ENCODE assay signal across 1 cellular context in genomic region chr5:52997424-52997823, GRCh38.
TF ChIP-seq lines count a peak whose summit lies in the region.

No MANE protein-coding gene starts in this region.

TF ChIP-seq in HepG2, 621 proteins besides CTCF, POLR2A, EP300 and RAD21 (continued from another document and continues in another):
- TF ChIP-seq ZNF407 (CRISPR knock-in tag; IDR thresholded peaks at IDR 0.05; ENCODE audit: not compliant biosample characterization) (no peak), AHDC1 (CRISPR knock-in tag; IDR thresholded peaks at IDR 0.05; ENCODE audit: borderline replicate concordance) (peak; percentile 19; the same call in 1 of the 2 replicates), ZC3H4 (CRISPR knock-in tag; IDR thresholded peaks at IDR 0.05; ENCODE audit: borderline replicate concordance) (no peak), ZNF563 (CRISPR knock-in tag; IDR thresholded peaks at IDR 0.05) (no peak), CBFB (CRISPR knock-in tag; IDR thresholded peaks at IDR 0.05) (no peak), SIX4 (CRISPR knock-in tag; IDR thresholded peaks at IDR 0.05) (0 out of 2 replicates have a peak, but pooled peaks have one; percentile 36), SIN3A (IDR thresholded peaks at IDR 0.05; ENCODE audit: borderline replicate concordance, low read depth, low read length) (0 out of 2 replicates have a peak, but pooled peaks have one; percentile 62), RARA (CRISPR knock-in tag; IDR thresholded peaks at IDR 0.05) (peak; percentile 64), HDAC1 (CRISPR knock-in tag; IDR thresholded peaks at IDR 0.05) (peak; percentile 56), ZNF556 (CRISPR knock-in tag; IDR thresholded peaks at IDR 0.05; ENCODE audit: borderline replicate concordance) (no peak), ELF3 (CRISPR knock-in tag; IDR thresholded peaks at IDR 0.05) (0 out of 2 replicates have a peak, but pooled peaks have one; percentile 39), ARID4A (CRISPR knock-in tag; IDR thresholded peaks at IDR 0.05; ENCODE audit: borderline replicate concordance) (peak; percentile 20; the same call in 1 of the 2 replicates), GLI4 (CRISPR knock-in tag; IDR thresholded peaks at IDR 0.05; ENCODE audit: borderline replicate concordance) (no peak), ZNF770 (CRISPR knock-in tag; IDR thresholded peaks at IDR 0.05) (no peak), ZNF280D (CRISPR knock-in tag; IDR thresholded peaks at IDR 0.05) (no peak), ZGPAT (CRISPR knock-in tag; IDR thresholded peaks at IDR 0.05) (peak; percentile 54), RAD51 (IDR thresholded peaks at IDR 0.05; ENCODE audit: borderline replicate concordance) (no peak), ZNF567 (CRISPR knock-in tag; IDR thresholded peaks at IDR 0.05; ENCODE audit: borderline replicate concordance) (no peak), ZNF460 (CRISPR knock-in tag; IDR thresholded peaks at IDR 0.05; ENCODE audit: borderline replicate concordance) (no peak), CCAR2 (optimal IDR thresholded peaks at IDR 0.05; ENCODE audit: low read depth, low read length) (no peak), PHF8 (CRISPR knock-in tag; IDR thresholded peaks at IDR 0.05) (no peak), TRIM24 (CRISPR knock-in tag; IDR thresholded peaks at IDR 0.05) (no peak), XRCC5 (optimal IDR thresholded peaks at IDR 0.05; ENCODE audit: low read length) (no peak), ERF (CRISPR knock-in tag; IDR thresholded peaks at IDR 0.05) (peak; percentile 63; the same call in 1 of the 2 replicates), MYC (CRISPR knock-in tag; IDR thresholded peaks at IDR 0.05; ENCODE audit: borderline replicate concordance) (no peak), ZNF207 (IDR thresholded peaks at IDR 0.05; ENCODE audit: borderline replicate concordance) (no peak), DRAP1 (CRISPR knock-in tag; IDR thresholded peaks at IDR 0.05) (peak; percentile 45; the same call in 1 of the 2 replicates), ZNF850 (CRISPR knock-in tag; conservative IDR thresholded peaks at IDR 0.05) (no peak), MAFK (conservative IDR thresholded peaks at IDR 0.05 in 1 of 2, IDR thresholded peaks at IDR 0.05 in 1 of 2; ENCODE audit: low read length in 2 of 2) (no peak), ZSCAN25 (CRISPR knock-in tag; IDR thresholded peaks at IDR 0.05) (no peak), SP4 (CRISPR knock-in tag; IDR thresholded peaks at IDR 0.05) (no peak)
